ENCODE assay signal across 22 cellular contexts in the genomic region with DNA sequence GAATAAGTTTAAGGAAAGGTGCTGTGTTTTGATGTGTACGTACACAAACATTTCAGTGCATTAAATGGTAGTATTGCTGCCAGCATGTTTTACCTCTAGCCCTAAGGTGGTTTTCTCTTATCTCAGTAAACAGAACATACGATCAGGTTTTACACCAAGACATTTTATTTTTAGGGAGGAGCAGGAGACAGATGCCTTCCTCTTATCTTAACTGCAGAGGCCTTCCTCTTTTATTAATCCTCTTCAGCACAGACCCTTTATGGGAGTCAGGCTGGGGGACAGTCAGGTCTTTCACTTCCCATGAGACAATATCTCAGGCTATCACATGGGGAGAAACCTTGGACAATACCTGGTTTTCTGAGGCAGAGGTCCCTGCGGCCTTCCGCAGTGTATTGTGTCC.
"Had no signal": no experiment of that assay in that cellular context is flagged by ENCODE, and none has a peak within 500 bp of the region (broad histone marks: within the 10 kb centered on the region; RNA-seq: fewer than 3 reads in every experiment).

No MANE protein-coding gene starts in this region.

- H3K36me3 ChIP-seq: esophagus muscularis mucosa, ovary, right atrium auricular region, sigmoid colon, stomach, thoracic aorta, transverse colon had no signal

- H2AFZ ChIP-seq: hepatocyte had no signal

- H3K4me3 Mint-ChIP-seq: naive thymus-derived CD4-positive, alpha-beta T cell had no signal

- H3K27me3 ChIP-seq: dorsolateral prefrontal cortex, esophagus muscularis mucosa, hepatocyte, ovary, right atrium auricular region, sigmoid colon, stomach, transverse colon had no signal

- H3K9me3 ChIP-seq: esophagus muscularis mucosa, ovary, right atrium auricular region, sigmoid colon, thoracic aorta, transverse colon had no signal

- H3K4me1 ChIP-seq: right atrium auricular region had no signal

- H3K79me2 ChIP-seq: hepatocyte had no signal

- H3K4me3 ChIP-seq: dorsolateral prefrontal cortex, esophagus muscularis mucosa, hepatocyte, lung, ovary, right atrium auricular region, sigmoid colon, skin epidermis, stomach, thoracic aorta, transverse colon had no signal

- H3K4me2 ChIP-seq: hepatocyte had no signal

- DNase-seq: cortex of kidney; dorsolateral prefrontal cortex; effector CD8-positive, alpha-beta T cell; foreskin fibroblast; left colon; left ventricle myocardium superior; mesenchymal stem cell; naive thymus-derived CD4-positive, alpha-beta T cell; ovary; sigmoid colon; stimulated activated CD4-positive, alpha-beta T cell treated with anti-CD3 and anti-CD28 coated beads, Interleukin-2, amount 100 ng/mL, for 24 hours; stimulated activated CD4-positive, alpha-beta T cell treated with anti-CD3 and anti-CD28 coated beads, Interleukin-4, amount 100 ng/mL, for 4 hours; stimulated activated naive CD4-positive, alpha-beta T cell; stomach; substantia nigra; transverse colon had no signal

- H3K27me3 Mint-ChIP-seq: naive thymus-derived CD4-positive, alpha-beta T cell had no signal

- H3K27ac Mint-ChIP-seq: naive thymus-derived CD4-positive, alpha-beta T cell had no signal
